16 cellular contexts compared by ENCODE assay signal in genomic region chr7:55187701-55188491, GRCh38.
A peak's percentile ranks its signal among the peaks of the same experiment; 100 is the strongest.
DNase-seq lines count a peak whose midpoint lies in the region; ATAC-seq and TF ChIP-seq lines count a peak whose summit lies in the region.
"Had no signal": no experiment of that assay in that cellular context is flagged by ENCODE, and none has a peak within 500 bp of the region (broad histone marks: within the 10 kb centered on the region; RNA-seq: fewer than 3 reads in every experiment).

No MANE protein-coding gene starts in this region.

- H3K27me3 ChIP-seq in HUES48 (ENCODE audit: control insufficient read depth, insufficient read depth, low read length) (no peaks in the 10 kb centered on the region), endodermal cell (ENCODE audit: control insufficient read depth, insufficient read depth, low read length, poor library complexity, severe bottlenecking) (no peaks in the 10 kb centered on the region), gastrocnemius medialis (no peaks in the 10 kb centered on the region)
- H3K27me3 ChIP-seq: foreskin keratinocyte, SJSA1 had no signal

- TF ChIP-seq CTCF in endodermal cell (conservative IDR thresholded peaks at IDR 0.05) (no peak), gastrocnemius medialis (IDR thresholded peaks at IDR 0.05 in 4 of 5, conservative IDR thresholded peaks at IDR 0.05 in 1 of 5) (no peak), lower leg skin (IDR thresholded peaks at IDR 0.05) (no peak)

- H3K36me3 ChIP-seq in HUES48 (ENCODE audit: control insufficient read depth, insufficient read depth, low read length) (no peaks in the 10 kb centered on the region), endodermal cell (ENCODE audit: control insufficient read depth, insufficient read depth, low read length) (no peaks in the 10 kb centered on the region), gastrocnemius medialis (no peaks in the 10 kb centered on the region)

- intact Hi-C loops in gastrocnemius medialis (cut with DNase I; ENCODE audit: low total_unique reads) (no loop called here), lower leg skin (cut with DNase I; ENCODE audit: low total_unique reads) (no loop called here)

- no peaks in the 10 kb centered on the region for H3K36me3 Mint-ChIP-seq in endodermal cell (ENCODE audit: low read depth)

- H3K9me3 ChIP-seq in HUES48 (ENCODE audit: control insufficient read depth, insufficient read depth, low read length) (no peaks in the 10 kb centered on the region), endodermal cell (ENCODE audit: control insufficient read depth, low read length) (no peaks in the 10 kb centered on the region), gastrocnemius medialis (no peaks in the 10 kb centered on the region)
- H3K9me3 ChIP-seq: SJSA1 had no signal

- peak overlapping the region; percentile 36 for H3K27ac Mint-ChIP-seq in endodermal cell
- H3K27ac Mint-ChIP-seq: activated CD4-positive, alpha-beta memory T cell treated with anti-CD3 and anti-CD28 coated beads, Interleukin-2, amount 10 ng/mL, durations not matched to agents 7 days and 5 days; IgD-negative memory B cell; stimulated activated naive CD8-positive, alpha-beta T cell treated with anti-CD3 and anti-CD28 coated beads, Interleukin-15, Interleukin-2, amounts not matched to agents 100 ng/mL and 50 ng/mL, for 24 hours had no signal

- H3K27me3 Mint-ChIP-seq in endodermal cell (ENCODE audit: insufficient read depth) = no peaks in the 10 kb centered on the region

- ATAC-seq in left lobe of liver (peak; percentile 22), gastrocnemius medialis (no peak), HG03565 (IDR thresholded peaks at IDR 0.05; ENCODE audit: unreplicated experiment) (no peak), HG03135 (IDR thresholded peaks at IDR 0.05; ENCODE audit: unreplicated experiment) (no peak), HG02884 (IDR thresholded peaks at IDR 0.05; ENCODE audit: unreplicated experiment) (no peak)
- ATAC-seq: foreskin keratinocyte had no signal

- H3K4me1 ChIP-seq in HUES48 (ENCODE audit: control insufficient read depth, insufficient read depth, low read length) (peaks cover 43% of the 10 kb centered on the region), endodermal cell (ENCODE audit: control insufficient read depth, insufficient read depth, low read length) (no peaks in the 10 kb centered on the region), gastrocnemius medialis (peaks cover 4 to 12% of the 10 kb centered on the region in 2 donors)

- H3K27ac ChIP-seq in HUES48 (ENCODE audit: low read depth, low read length) (peak overlapping the region; percentile 43), endodermal cell (ENCODE audit: low read depth, low read length) (no peak overlapping the region), gastrocnemius medialis (peak overlapping the region; percentile 22 to 84 (median 57))
- H3K27ac ChIP-seq: foreskin keratinocyte, SJSA1 had no signal

- no peaks in the 10 kb centered on the region for H3K9me3 Mint-ChIP-seq in endodermal cell
- H3K9me3 Mint-ChIP-seq: activated CD4-positive, alpha-beta memory T cell treated with anti-CD3 and anti-CD28 coated beads, Interleukin-2, amount 10 ng/mL, durations not matched to agents 7 days and 5 days; IgD-negative memory B cell; stimulated activated naive CD8-positive, alpha-beta T cell treated with anti-CD3 and anti-CD28 coated beads, Interleukin-15, Interleukin-2, amounts not matched to agents 100 ng/mL and 50 ng/mL, for 24 hours had no signal

- H3K9ac ChIP-seq in HUES48 (ENCODE audit: low read depth, low read length) = no peak overlapping the region
- H3K9ac ChIP-seq in endodermal cell (ENCODE audit: extremely low read depth, low read length, poor library complexity, severe bottlenecking) = no peak overlapping the region

- H3K4me3 ChIP-seq in HUES48 (ENCODE audit: low read depth, low read length) (no peak overlapping the region), endodermal cell (ENCODE audit: low read length) (no peak overlapping the region), gastrocnemius medialis (no peak overlapping the region), lower leg skin (ENCODE audit: low read depth, poor library complexity, severe bottlenecking) (no peak overlapping the region)
- H3K4me3 ChIP-seq: SJSA1 had no signal

- H3K4me1 Mint-ChIP-seq in endodermal cell = peaks cover 23% of the 10 kb centered on the region

- TF ChIP-seq POLR2A in gastrocnemius medialis (IDR thresholded peaks at IDR 0.05) = no peak
- TF ChIP-seq POLR2A in lower leg skin (IDR thresholded peaks at IDR 0.05) = no peak

- no peak overlapping the region for H3K4me3 Mint-ChIP-seq in endodermal cell
- H3K4me3 Mint-ChIP-seq: activated CD4-positive, alpha-beta memory T cell treated with anti-CD3 and anti-CD28 coated beads, Interleukin-2, amount 10 ng/mL, durations not matched to agents 7 days and 5 days; IgD-negative memory B cell; stimulated activated naive CD8-positive, alpha-beta T cell treated with anti-CD3 and anti-CD28 coated beads, Interleukin-15, Interleukin-2, amounts not matched to agents 100 ng/mL and 50 ng/mL, for 24 hours had no signal

- in situ Hi-C loops in gastrocnemius medialis (cut with MboI; ENCODE audit: low sequenced_read_pairs in 4 of 4) = no loop called here

- 80 to 100% methylated on average over 2 to 11 of the region's 11 CpGs for WGBS in endodermal cell (ENCODE audit: insufficient coverage in 1 of 2, insufficient read length in 1 of 2), 2 experiments
- 60 to 65% methylated on average over 11 of the region's 11 CpGs for WGBS in lower leg skin, 2 donors

- DNase-seq in endodermal cell (no peak), left lobe of liver (ENCODE audit: low spot score) (no peak), gastrocnemius medialis (no peak), lower leg skin (ENCODE audit: low spot score in 2 of 2) (no peak)
- DNase-seq: activated CD4-positive, alpha-beta memory T cell treated with anti-CD3 and anti-CD28 coated beads, Interleukin-2, amount 10 ng/mL, durations not matched to agents 7 days and 5 days; activated effector memory CD4-positive, alpha-beta T cell treated with anti-CD3 and anti-CD28 coated beads, Interleukin-2, amount 50 U/mL, for 16 hours; foreskin keratinocyte; NCI-H1048; NCI-H226 had no signal
